Comparison of ENCODE assay signal across 8 cellular contexts in the genomic region with DNA sequence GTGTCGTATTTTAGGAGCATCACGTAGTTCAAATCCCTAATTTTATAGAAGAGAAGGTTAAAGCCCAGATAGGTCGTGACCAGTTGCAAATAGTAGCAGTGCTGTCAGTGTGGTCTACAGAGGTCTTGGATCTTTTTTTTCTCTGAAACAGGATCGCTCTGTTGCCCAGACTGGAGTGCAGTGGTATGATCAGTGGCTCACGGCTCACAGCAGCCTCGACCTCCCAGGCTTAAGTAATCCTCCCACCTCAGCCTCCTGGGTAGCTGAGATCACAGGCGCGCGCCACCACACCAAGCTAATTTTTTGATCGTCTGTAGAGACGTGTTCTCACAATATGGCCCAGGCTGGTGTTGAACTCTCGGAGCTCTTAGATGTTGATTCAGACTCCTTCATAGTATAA. TPM values are rescaled to one million over a fixed set of nuclear protein-coding genes. Genes with fewer than 3 reads are reported as not detected.
A peak's percentile ranks its signal among the peaks of the same experiment; 100 is the strongest.
DNase-seq lines count a peak whose midpoint lies in the region; ATAC-seq and TF ChIP-seq lines count a peak whose summit lies in the region.

No MANE protein-coding gene starts in this region.

- TF ChIP-seq POLR2A in breast epithelium (IDR thresholded peaks at IDR 0.05) = no peak

- H3K27me3 ChIP-seq in breast epithelium (no peaks in the 10 kb centered on the region), mucosa of rectum (ENCODE audit: control insufficient read depth in 2 of 2, insufficient read depth in 2 of 2, low read length in 2 of 2) (no peaks in the 10 kb centered on the region)

- peak overlapping the region; percentile 85 for H3K4me3 ChIP-seq in AG04449 (ENCODE audit: low read depth, low read length)
- H3K4me3 ChIP-seq in Jurkat, Clone E6-1 (ENCODE audit: low read length) = peak overlapping the region; percentile 99
- H3K4me3 ChIP-seq in breast epithelium = peak overlapping the region; percentile 86 to 99 (median 91)
- peak overlapping the region; percentile 99 for H3K4me3 ChIP-seq in mucosa of rectum (ENCODE audit: low read length in 2 of 2)

- DNase-seq in AG04449 (ENCODE audit: low read depth, low spot score) = no peak
- no peak for DNase-seq in Jurkat, Clone E6-1 (ENCODE audit: low read depth, low spot score)
- DNase-seq in breast epithelium (ENCODE audit: low spot score in 2 of 2) = no peak
- no peak for DNase-seq in NCI-H2107 (lab: John Stamatoyannopoulos, UW)
- no peak for DNase-seq in left lobe of liver (ENCODE audit: low spot score)

- H3K27ac ChIP-seq in breast epithelium (peak overlapping the region; percentile 53 to 100), mucosa of rectum (ENCODE audit: low read depth in 2 of 2, low read length in 2 of 2) (no peak overlapping the region)

- H3K9me3 ChIP-seq in breast epithelium (no peaks in the 10 kb centered on the region), mucosa of rectum (ENCODE audit: control insufficient read depth in 2 of 2, low read length in 2 of 2) (no peaks in the 10 kb centered on the region)

- ATAC-seq in GM18907 (IDR thresholded peaks at IDR 0.05; ENCODE audit: unreplicated experiment) (no peak), left lobe of liver (no peak), HG02623 (IDR thresholded peaks at IDR 0.05; ENCODE audit: unreplicated experiment) (no peak)

- H3K36me3 ChIP-seq in breast epithelium (no peaks in the 10 kb centered on the region), mucosa of rectum (ENCODE audit: control insufficient read depth in 2 of 2, insufficient read depth in 2 of 2, low read length in 2 of 2) (no peaks in the 10 kb centered on the region)

- CTCF ChIA-PET in AG04449 (lab: Yijun Ruan, JAX) = interaction anchor here (1.6 to 1.9 kb wide), 2 partner anchors 47 to 716 kb away, joined by 3 to 5 read pairs; a partner anchor contains a TSS

- peak overlapping the region; percentile 89 to 98 for H3K9ac ChIP-seq in mucosa of rectum (ENCODE audit: low read depth in 1 of 2, low read length in 2 of 2)

- H3K4me1 ChIP-seq in breast epithelium (peaks cover 0 to 17% of the 10 kb centered on the region in 2 donors), mucosa of rectum (ENCODE audit: control insufficient read depth in 2 of 2, insufficient read depth in 2 of 2, low read length in 2 of 2) (peaks cover 22 to 33% of the 10 kb centered on the region in 2 donors)

- POLR2A ChIA-PET in AG04449 (lab: Yijun Ruan, JAX) = no interaction called here

- intact Hi-C loops in breast epithelium (cut with DNase I; ENCODE audit: low total_unique reads) = loop anchor here (10.0 kb wide), 1 partner anchor 99 kb away; a partner anchor contains a TSS

- TF ChIP-seq CTCF in AG04449 (IDR thresholded peaks at IDR 0.05; ENCODE audit: insufficient read depth, low read length, missing control alignments) (no peak), breast epithelium (IDR thresholded peaks at IDR 0.05) (no peak)

RNA-seq across cellular contexts. Expression of a gene that starts 2.2 kb away (rescaled TPM):
- polyA plus RNA-seq in Jurkat, Clone E6-1 (2012; ENCODE audit: insufficient read depth, insufficient read length) = 274 TPM
- 100 to 1,000 TPM; 213 to 349 (median 279) TPM for total RNA-seq in breast epithelium
- 39.2 TPM for total RNA-seq in left lobe of liver

RNA-seq across cellular contexts. Expression of a gene that starts 46.0 kb away (rescaled TPM):
- polyA plus RNA-seq in Jurkat, Clone E6-1 (2012; ENCODE audit: insufficient read depth, insufficient read length) = 250 TPM
- total RNA-seq in breast epithelium (10 to 100 TPM; 86.3 to 95.4 (median 95.0) TPM), left lobe of liver (31.6 TPM)

Comparison
In these comparisons a context has a peak if more than half of its experiments do, and no peak if none do; other contexts are left out.
1. H3K27ac ChIP-seq: peak in breast epithelium (2 of 2); none in mucosa of rectum (0 of 2).
2. Peak in every context shown above with its lines, with median percentiles within 50 percentile points of each other: H3K4me3 ChIP-seq.